11 cellular contexts compared by ENCODE assay signal in the genomic region with DNA sequence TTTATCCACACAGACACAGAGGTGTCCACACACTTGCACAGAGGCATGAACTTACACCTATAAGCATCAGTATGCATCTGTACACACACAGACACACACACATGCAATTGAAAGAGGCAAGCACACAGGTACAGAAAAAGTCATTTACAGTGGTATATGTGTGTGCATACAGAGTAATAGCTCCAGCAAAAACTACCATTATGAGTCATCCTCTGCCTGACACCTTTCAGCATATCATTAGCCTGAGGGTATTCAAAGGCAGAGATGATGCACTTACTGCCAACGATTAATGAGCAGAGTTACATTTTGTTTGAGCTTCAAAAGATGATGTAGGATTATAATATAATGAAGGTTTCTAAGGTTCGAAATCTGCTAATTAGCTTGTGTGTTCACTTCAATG.
A peak's percentile ranks its signal among the peaks of the same experiment; 100 is the strongest.
DNase-seq lines count a peak whose midpoint lies in the region; ATAC-seq lines count a peak whose summit lies in the region.
"Had no signal": no experiment of that assay in that cellular context is flagged by ENCODE, and none has a peak within 500 bp of the region (broad histone marks: within the 10 kb centered on the region; RNA-seq: fewer than 3 reads in every experiment).

No MANE protein-coding gene starts in this region.

- H3K27ac ChIP-seq in epithelial cell of prostate, result no peak overlapping the region
- H3K27ac ChIP-seq: testis had no signal

- peak; percentile 91 for ATAC-seq in GM18511 (IDR thresholded peaks at IDR 0.05; ENCODE audit: unreplicated experiment)
- ATAC-seq in GM21717 (IDR thresholded peaks at IDR 0.05; ENCODE audit: unreplicated experiment), result peak; percentile 67
- ATAC-seq in GM21381 (IDR thresholded peaks at IDR 0.05; ENCODE audit: unreplicated experiment), result no peak

- in situ Hi-C loops in ACHN (cut with HindIII; ENCODE audit: low pct_ligation_motif_present, low pct_unique_long_range_greater_than_20kb, low sequenced_read_pairs), result no loop called here

- DNase-seq in NCI-H1694 (lab: John Stamatoyannopoulos, UW), result peak; percentile 29
- peak; percentile 34 for DNase-seq in epithelial cell of prostate (ENCODE audit: low read depth, low spot score)
- DNase-seq in NCI-H748 (lab: John Stamatoyannopoulos, UW; ENCODE audit: unreplicated experiment), result no peak
- DNase-seq in CD1c-positive myeloid dendritic cell (ENCODE audit: extremely low spot score), result no peak
- DNase-seq in ACHN, result no peak
- DNase-seq: effector memory CD4-positive, alpha-beta T cell; naive B cell; testis had no signal

Comparison
In these comparisons a context has a peak if more than half of its experiments do, and no peak if none do; other contexts are left out.
1. DNase-seq: peak in NCI-H1694 (single experiment) and epithelial cell of prostate (single experiment); none in NCI-H748 (single experiment), CD1c-positive myeloid dendritic cell (single experiment) and ACHN (single experiment).